Comparison of ENCODE assay signal across 8 cellular contexts in genomic region chr6:106087548-106088325, GRCh38. TPM values are rescaled to one million over a fixed set of nuclear protein-coding genes. Genes with fewer than 3 reads are reported as not detected.
A peak's percentile ranks its signal among the peaks of the same experiment; 100 is the strongest.
DNase-seq lines count a peak whose midpoint lies in the region; ATAC-seq and TF ChIP-seq lines count a peak whose summit lies in the region.

No MANE protein-coding gene starts in this region.

- H3K4me1 Mint-ChIP-seq in central memory CD8-positive, alpha-beta T cell = peaks cover 79% of the 10 kb centered on the region

- peak overlapping the region; percentile 97 for H3K4me3 Mint-ChIP-seq in central memory CD8-positive, alpha-beta T cell

- no peak for ATAC-seq in central memory CD8-positive, alpha-beta T cell (replicated peaks; ENCODE audit: extremely low read depth, poor library complexity, severe bottlenecking)
- ATAC-seq in aorta (ENCODE audit: low FRiP score) (peak; percentile 20), HG03097 (IDR thresholded peaks at IDR 0.05; ENCODE audit: low FRiP score, unreplicated experiment) (no peak)

- WGBS in aorta, 2 donors = 30 to 31% methylated on average over 13 of the region's 13 CpGs

- TF ChIP-seq CTCF in AG10803 (conservative IDR thresholded peaks at IDR 0.05; ENCODE audit: low read length) = no peak

- peaks cover 10% of the 10 kb centered on the region for H3K36me3 Mint-ChIP-seq in central memory CD8-positive, alpha-beta T cell (ENCODE audit: insufficient read depth)

- H3K9me3 ChIP-seq in HUES6 (ENCODE audit: control insufficient read depth, insufficient read depth, low read depth, low read length) (no peaks in the 10 kb centered on the region), aorta (ENCODE audit: control insufficient read depth, low read length) (no peaks in the 10 kb centered on the region)

- H3K27me3 ChIP-seq in HUES6 (ENCODE audit: control insufficient read depth, insufficient read depth, low read length) = peaks cover 13% of the 10 kb centered on the region; the same call in 1 of the 2 replicates
- no peaks in the 10 kb centered on the region for H3K27me3 ChIP-seq in aorta (ENCODE audit: control insufficient read depth in 1 of 2, insufficient read depth in 2 of 2, low read length in 1 of 2)

- TF ChIP-seq POLR2A in erythroblast (IDR thresholded peaks at IDR 0.05; ENCODE audit: low read length) = no peak

- no peak overlapping the region for H3K27ac ChIP-seq in HUES6 (ENCODE audit: low read depth, low read length)
- no peak overlapping the region for H3K27ac ChIP-seq in aorta (ENCODE audit: low read depth in 1 of 2, low read length in 2 of 2)

- intact Hi-C loops in aorta (cut with DNase I) = no loop called here

- H3K9ac ChIP-seq in HUES6 (ENCODE audit: low read length) = no peak overlapping the region

- peaks cover 31% of the 10 kb centered on the region for H3K4me1 ChIP-seq in HUES6 (ENCODE audit: control insufficient read depth, insufficient read depth, low read length)
- H3K4me1 ChIP-seq in aorta (ENCODE audit: control insufficient read depth in 1 of 2, insufficient read depth in 2 of 2, low read length in 2 of 2) = no peaks in the 10 kb centered on the region

- peak; percentile 79 for DNase-seq in AG10803 (ENCODE audit: low read depth)
- no peak for DNase-seq in central memory CD8-positive, alpha-beta T cell (ENCODE audit: low spot score in 2 of 2)
- DNase-seq in medulla oblongata (ENCODE audit: extremely low spot score) = peak; percentile 66
- DNase-seq in aorta = peak in 1 of 2 donors; percentile 65
- no peak for DNase-seq in erythroblast (lab: John Stamatoyannopoulos, UW)
- DNase-seq in GDM1 (lab: John Stamatoyannopoulos, UW) = no peak

- H3K27ac Mint-ChIP-seq in central memory CD8-positive, alpha-beta T cell (ENCODE audit: low read depth) = peak overlapping the region; percentile 34

- H3K27me3 Mint-ChIP-seq in central memory CD8-positive, alpha-beta T cell = no peaks in the 10 kb centered on the region

- H3K9me3 Mint-ChIP-seq in central memory CD8-positive, alpha-beta T cell = no peaks in the 10 kb centered on the region

- H3K36me3 ChIP-seq in HUES6 (ENCODE audit: control insufficient read depth, insufficient read depth, low read length) = no peaks in the 10 kb centered on the region
- no peaks in the 10 kb centered on the region for H3K36me3 ChIP-seq in aorta (ENCODE audit: control insufficient read depth in 1 of 2, insufficient read depth in 2 of 2, low read length in 1 of 2)

- H3K4me3 ChIP-seq in AG10803 (ENCODE audit: low read length) (peak overlapping the region; percentile 67), HUES6 (ENCODE audit: low read depth, low read length) (peak overlapping the region; percentile 71), aorta (ENCODE audit: low read length in 2 of 2) (peak overlapping the region in 1 of 2 donors; percentile 32)

RNA-seq across cellular contexts. Expression of gene PRDM1, which starts 1.6 kb away (rescaled TPM):
- 10 to 100 TPM in 1 of 2 donors, 1 to 10 TPM in 1; 6.0 to 10.5 TPM for total RNA-seq in aorta
- 1 to 10 TPM in 1 of 2 donors, under 1 TPM in 1; 0.23 to 1.0 TPM for polyA plus RNA-seq in aorta

Comparison
In these comparisons a context has a peak if more than half of its experiments do, and no peak if none do; other contexts are left out.
1. DNase-seq: peak in AG10803 (single experiment) and medulla oblongata (single experiment); none in central memory CD8-positive, alpha-beta T cell (0 of 2), erythroblast (0 of 2) and GDM1 (single experiment).